Comparison of ENCODE assay signal across 8 cellular contexts in the genomic region with DNA sequence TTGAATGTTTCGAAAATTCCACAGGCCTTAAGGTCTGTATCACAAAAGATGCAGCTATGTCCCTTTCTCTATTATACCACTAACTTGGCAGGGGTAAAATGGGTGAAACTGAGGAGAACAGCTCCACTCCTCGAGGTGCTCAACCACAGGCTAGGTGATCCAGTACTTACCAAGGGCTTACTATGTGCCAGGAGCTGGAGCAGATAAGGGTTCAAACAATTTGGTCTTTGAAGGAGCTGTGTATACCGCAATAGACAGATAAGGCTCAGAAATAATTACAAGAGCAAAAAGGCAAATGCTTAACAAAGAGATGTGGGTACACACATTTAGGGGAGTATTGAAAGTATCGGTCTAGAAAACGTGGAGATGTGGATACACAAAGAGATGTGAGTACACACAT.
DNase-seq lines count a peak whose midpoint lies in the region; ATAC-seq and TF ChIP-seq lines count a peak whose summit lies in the region.

No MANE protein-coding gene starts in this region.

- H3K9me3 ChIP-seq in DOHH2 (ENCODE audit: control insufficient read depth, insufficient read depth, low read length) (no peaks in the 10 kb centered on the region), OCI-LY3 (ENCODE audit: insufficient read depth, low read length) (no peaks in the 10 kb centered on the region), endocrine pancreas (ENCODE audit: control insufficient read depth, low read length) (no peaks in the 10 kb centered on the region)

- H3K4me3 ChIP-seq in DOHH2 (ENCODE audit: low read length), result peak overlapping the region; percentile 93
- H3K4me3 ChIP-seq in OCI-LY3 (ENCODE audit: low read length), result peak overlapping the region; percentile 99
- peak overlapping the region; percentile 82 for H3K4me3 ChIP-seq in endocrine pancreas (ENCODE audit: control insufficient read depth, insufficient read depth, low read length)

- H3K4me1 ChIP-seq in DOHH2 (ENCODE audit: control insufficient read depth, low read length) (peaks cover 48% of the 10 kb centered on the region), OCI-LY3 (ENCODE audit: low read length) (peaks cover 22% of the 10 kb centered on the region), endocrine pancreas (ENCODE audit: control insufficient read depth, insufficient read depth, low read length) (peaks cover 5% of the 10 kb centered on the region)

- peaks cover 16% of the 10 kb centered on the region; the same call in 1 of the 2 replicates for H4K20me1 ChIP-seq in DOHH2 (ENCODE audit: control insufficient read depth, insufficient read depth, low read depth, low read length)
- H4K20me1 ChIP-seq in OCI-LY3 (ENCODE audit: insufficient read depth, low read length), result peaks cover 44% of the 10 kb centered on the region

- H3K27me3 ChIP-seq in DOHH2 (ENCODE audit: control insufficient read depth, low read length) (no peaks in the 10 kb centered on the region), OCI-LY3 (ENCODE audit: low read depth, low read length) (no peaks in the 10 kb centered on the region), endocrine pancreas (ENCODE audit: control insufficient read depth, insufficient read depth, low read length) (no peaks in the 10 kb centered on the region)

- TF ChIP-seq CTCF in DOHH2 (IDR thresholded peaks at IDR 0.05; ENCODE audit: low read depth, low read length, poor library complexity, severe bottlenecking) (no peak), OCI-LY3 (IDR thresholded peaks at IDR 0.05; ENCODE audit: low read depth, low read length) (no peak)

- DNase-seq in pons (ENCODE audit: low spot score), result peak; percentile 22
- no peak for DNase-seq in activated gamma-delta T cell (lab: John Stamatoyannopoulos, UW)
- no peak for DNase-seq in germinal center (ENCODE audit: low spot score)
- no peak for DNase-seq in NCI-H2029 (lab: John Stamatoyannopoulos, UW)

- H3K4me2 ChIP-seq in DOHH2 (ENCODE audit: low read length) (peak overlapping the region; percentile 93), OCI-LY3 (ENCODE audit: low read length) (peak overlapping the region; percentile 97)

- peak overlapping the region; percentile 95 for H3K9ac ChIP-seq in OCI-LY3 (ENCODE audit: low read length)
- no peak overlapping the region for H3K9ac ChIP-seq in endocrine pancreas (ENCODE audit: control insufficient read depth, insufficient read depth, low read length)

- no peak overlapping the region for H2AFZ ChIP-seq in OCI-LY3 (ENCODE audit: low read depth, low read length)

- H3K36me3 ChIP-seq in DOHH2 (ENCODE audit: control insufficient read depth, low read length) (peaks cover 54% of the 10 kb centered on the region), OCI-LY3 (replicated peaks; ENCODE audit: low read depth, low read length) (peaks cover 43% of the 10 kb centered on the region), endocrine pancreas (ENCODE audit: control insufficient read depth, insufficient read depth, low read length) (no peaks in the 10 kb centered on the region)

- H3F3A ChIP-seq in DOHH2 (ENCODE audit: control insufficient read depth, insufficient read depth), result no peaks in the 10 kb centered on the region

- H3K79me2 ChIP-seq in DOHH2 (ENCODE audit: control insufficient read depth, low read length) (peaks cover 64% of the 10 kb centered on the region), OCI-LY3 (ENCODE audit: low read length) (peaks cover 65% of the 10 kb centered on the region)

- no peaks in the 10 kb centered on the region for H3K9me2 ChIP-seq in DOHH2 (replicated peaks; ENCODE audit: control insufficient read depth, low read length)

- no peak overlapping the region for H3K27ac ChIP-seq in DOHH2 (ENCODE audit: low read depth, low read length)
- H3K27ac ChIP-seq in OCI-LY3 (ENCODE audit: low read length), result peak overlapping the region; percentile 73

- no peak for ATAC-seq in HG03108 (IDR thresholded peaks at IDR 0.05; ENCODE audit: unreplicated experiment)
